In the genomic region with DNA sequence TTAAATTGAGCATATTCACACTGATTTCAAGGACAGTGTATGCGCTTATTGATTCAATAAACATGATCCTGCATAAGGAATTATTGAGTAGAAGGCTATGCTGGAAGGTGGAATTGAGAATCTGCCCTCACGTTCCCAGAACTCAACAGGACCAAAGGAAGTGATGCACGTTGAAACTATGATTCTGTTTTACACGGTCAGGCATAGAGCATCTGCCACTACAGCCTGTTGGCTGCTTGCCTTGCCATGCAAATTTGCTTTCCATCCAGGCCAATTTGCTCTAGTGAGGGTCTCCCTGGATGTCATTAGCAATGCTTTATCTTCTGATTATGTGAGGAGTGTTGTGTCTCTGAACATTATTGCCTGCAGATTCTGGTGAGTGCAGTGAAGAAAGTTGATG, we compare ENCODE assay signal across 17 cellular contexts.
"Had no signal": no experiment of that assay in that cellular context is flagged by ENCODE, and none has a peak within 500 bp of the region (broad histone marks: within the 10 kb centered on the region; RNA-seq: fewer than 3 reads in every experiment).

No MANE protein-coding gene starts in this region.

- DNase-seq: activated CD4-positive, alpha-beta memory T cell treated with anti-CD3 and anti-CD28 coated beads for 36 hours; activated CD8-positive, alpha-beta memory T cell treated with anti-CD3 and anti-CD28 coated beads, Interleukin-2, amount 10 ng/mL, durations not matched to agents 7 days and 5 days; activated naive CD8-positive, alpha-beta T cell treated with anti-CD3 and anti-CD28 coated beads, Interleukin-2, amount 10 ng/mL, durations not matched to agents 7 days and 5 days; amygdala; body of pancreas; caudate nucleus; dorsolateral prefrontal cortex; foreskin keratinocyte; hypothalamus; left ventricle myocardium superior; mucosa of descending colon; naive B cell; retina; stimulated activated CD4-positive, alpha-beta T cell treated with anti-CD3 and anti-CD28 coated beads, Interleukin-1b, Interleukin-23, amount 100 ng/mL, for 48 hours; stimulated activated CD8-positive, alpha-beta memory T cell treated with anti-CD3 and anti-CD28 coated beads, Interleukin-4, amount 100 ng/mL, for 48 hours; stimulated activated naive CD4-positive, alpha-beta T cell; WERI-Rb-1 had no signal

- H3K27me3 ChIP-seq: body of pancreas, foreskin keratinocyte had no signal

- H3K27ac ChIP-seq: body of pancreas, dorsolateral prefrontal cortex, foreskin keratinocyte, WERI-Rb-1 had no signal

- H3K4me1 ChIP-seq: foreskin keratinocyte had no signal

- H3K36me3 ChIP-seq: WERI-Rb-1 had no signal

- H3K4me3 ChIP-seq: body of pancreas, dorsolateral prefrontal cortex, mucosa of descending colon had no signal

- H3K9me3 ChIP-seq: body of pancreas, mucosa of descending colon had no signal
